In genomic region chr2:28663359-28663758, GRCh38 we compare ENCODE assay signal across 10 cellular contexts.
DNase-seq lines count a peak whose midpoint lies in the region; ATAC-seq and TF ChIP-seq lines count a peak whose summit lies in the region.
"Had no signal": no experiment of that assay in that cellular context is flagged by ENCODE, and none has a peak within 500 bp of the region (broad histone marks: within the 10 kb centered on the region; RNA-seq: fewer than 3 reads in every experiment).

No MANE protein-coding gene starts in this region.

- DNase-seq in body of pancreas = no peak
- peak; percentile 68 for DNase-seq in islet precursor cell
- DNase-seq in tibial artery = no peak
- no peak for DNase-seq in NCI-H2107 treated with DMSO at 0.1 percent for 48 hours (lab: John Stamatoyannopoulos, UW; ENCODE audit: unreplicated experiment)
- DNase-seq in COLO668 (lab: John Stamatoyannopoulos, UW; ENCODE audit: unreplicated experiment) = no peak
- DNase-seq in activated effector memory CD4-positive, alpha-beta T cell treated with Interleukin-2 at 50 U/mL for 16 hours = no peak
- DNase-seq: activated effector memory CD4-positive, alpha-beta T cell treated with anti-CD3 and anti-CD28 coated beads, Interleukin-2, amount 50 U/mL, for 16 hours; glutamatergic neuron had no signal

- WGBS in body of pancreas, 2 donors = 87 to 93% methylated on average over 1 of the region's 1 CpG

- H3K4me1 ChIP-seq in body of pancreas = peaks cover 47% of the 10 kb centered on the region
- H3K4me1 ChIP-seq in tibial artery = peaks cover 0 to 83% (median 57%) of the 10 kb centered on the region in 4 donors

- intact Hi-C loops in body of pancreas (cut with DNase I) = no loop called here
- intact Hi-C loops in tibial artery (cut with DNase I; ENCODE audit: low total_unique reads) = no loop called here

- H3K36me3 ChIP-seq in body of pancreas (replicated peaks in 1 of 2; ENCODE audit: insufficient read depth in 1 of 2, low read depth in 2 of 2) = no peaks in the 10 kb centered on the region
- H3K36me3 ChIP-seq in tibial artery = no peaks in the 10 kb centered on the region

- ATAC-seq in body of pancreas (no peak), HG02588 (IDR thresholded peaks at IDR 0.05; ENCODE audit: unreplicated experiment) (no peak)

- TF ChIP-seq RAD21 in Ishikawa (IDR thresholded peaks at IDR 0.05; ENCODE audit: low read depth) = no peak

- H3K4me3 ChIP-seq in body of pancreas (no peak overlapping the region), tibial artery (peak overlapping the region; percentile 30 to 33)

- TF ChIP-seq EP300 in Ishikawa (IDR thresholded peaks at IDR 0.05; ENCODE audit: borderline replicate concordance) = no peak

- TF ChIP-seq CTCF in body of pancreas (IDR thresholded peaks at IDR 0.05) = peak in 1 of 7 experiments; percentile 5
- TF ChIP-seq CTCF in tibial artery (IDR thresholded peaks at IDR 0.05) = peak; percentile 24 to 46

- H3K9me3 ChIP-seq in body of pancreas = no peaks in the 10 kb centered on the region
- no peaks in the 10 kb centered on the region for H3K9me3 ChIP-seq in tibial artery

- H3K27ac ChIP-seq in body of pancreas (peak overlapping the region; percentile 53 to 70 (median 62)), tibial artery (peak overlapping the region; percentile 80 to 84)

- TF ChIP-seq POLR2A in body of pancreas (IDR thresholded peaks at IDR 0.05) = no peak

- no peaks in the 10 kb centered on the region for H3K27me3 ChIP-seq in body of pancreas
- H3K27me3 ChIP-seq in tibial artery = no peaks in the 10 kb centered on the region

TF ChIP-seq in Ishikawa, 13 proteins besides CTCF, POLR2A, EP300 and RAD21:
- no peak for TF ChIP-seq FOXM1 (IDR thresholded peaks at IDR 0.05; ENCODE audit: borderline replicate concordance, low read depth)
- peak; percentile 35; the same call in 1 of the 2 replicates for TF ChIP-seq TEAD4 (IDR thresholded peaks at IDR 0.05)
- no peak for TF ChIP-seq TAF1 (IDR thresholded peaks at IDR 0.05; ENCODE audit: low read depth)
- no peak for TF ChIP-seq CREB1 (IDR thresholded peaks at IDR 0.05; ENCODE audit: low read depth)
- no peak for TF ChIP-seq REST (IDR thresholded peaks at IDR 0.05; ENCODE audit: low read depth)
- no peak for TF ChIP-seq NFIC (IDR thresholded peaks at IDR 0.05)

Comparison
In these comparisons a context has a peak if more than half of its experiments do, and no peak if none do; other contexts are left out.
1. H3K4me3 ChIP-seq: peak in tibial artery (2 of 2); none in body of pancreas (0 of 2).